8 cellular contexts compared by ENCODE assay signal in genomic region chr19:37172368-37173366, GRCh38. TPM values are rescaled to one million over a fixed set of nuclear protein-coding genes. Genes with fewer than 3 reads are reported as not detected.
DNase-seq lines count a peak whose midpoint lies in the region; ATAC-seq and TF ChIP-seq lines count a peak whose summit lies in the region.

ZNF585A (minus strand) TSS chr19:37172695; CDS start chr19:37169910, 2,785 bp downstream.

- in situ Hi-C loops in brain microvascular endothelial cell (cut with HindIII; ENCODE audit: low pct_ligation_motif_present, low sequenced_read_pairs), result no loop called here

- H3K36me3 ChIP-seq in brain microvascular endothelial cell (replicated peaks) (peaks cover 5% of the 10 kb centered on the region), iPS DF 6.9 (ENCODE audit: control insufficient read depth, insufficient read depth, low read length) (no peaks in the 10 kb centered on the region; the same call in 1 of the 2 replicates)

- peak; percentile 53 for TF ChIP-seq CTCF in brain microvascular endothelial cell (IDR thresholded peaks at IDR 0.05; ENCODE audit: low read depth, low read length, missing control alignments)

- no peaks in the 10 kb centered on the region for H3K4me1 ChIP-seq in iPS DF 6.9 (ENCODE audit: control insufficient read depth, insufficient read depth, low read length)

- H3K4me3 ChIP-seq in brain microvascular endothelial cell (ENCODE audit: low read depth, low read length), result peak within 1 kb of the TSS; percentile 92
- H3K4me3 ChIP-seq in iPS DF 6.9 (ENCODE audit: low read length), result peak within 1 kb of the TSS; percentile 77; the same call in 1 of the 2 replicates

- ATAC-seq in GM18519 (IDR thresholded peaks at IDR 0.05; ENCODE audit: low FRiP score, unreplicated experiment) (peak; percentile 95), HG03025 (IDR thresholded peaks at IDR 0.05; ENCODE audit: low FRiP score, unreplicated experiment) (peak; percentile 94), sciatic nerve (peak; percentile 100)

- H3K27me3 ChIP-seq in brain microvascular endothelial cell (replicated peaks) (no peaks in the 10 kb centered on the region), iPS DF 6.9 (ENCODE audit: control insufficient read depth, insufficient read depth, low read length) (no peaks in the 10 kb centered on the region)

- no peaks in the 10 kb centered on the region for H3K9me3 ChIP-seq in iPS DF 6.9 (ENCODE audit: control insufficient read depth, insufficient read depth, low read length)

- peak; percentile 87 to 93 for DNase-seq in NCI-H2081 (lab: John Stamatoyannopoulos, UW)
- DNase-seq in UCSD-AML1 (lab: John Stamatoyannopoulos, UW; ENCODE audit: unreplicated experiment), result peak; percentile 92
- peak; percentile 97 for DNase-seq in brain microvascular endothelial cell
- DNase-seq in iPS DF 6.9 (ENCODE audit: low read depth, low spot score), result peak; percentile 95
- peak; percentile 91 for DNase-seq in sciatic nerve (ENCODE audit: low spot score)
- DNase-seq in SHP77 treated with DMSO at 0.1 percent for 48 hours (lab: John Stamatoyannopoulos, UW), result no peak

- intact Hi-C loops in sciatic nerve (cut with DNase I), result no loop called here

- H3K27ac ChIP-seq in brain microvascular endothelial cell (peak within 1 kb of the TSS; percentile 32), iPS DF 6.9 (ENCODE audit: low read length) (no peak within 1 kb of the TSS)

- no CpG with 5 or more reads among the region's 30 CpGs for WGBS in iPS DF 6.9 (ENCODE audit: insufficient coverage, insufficient read length)

RNA-seq across cellular contexts. Expression of gene ZNF585A, which starts in this region (rescaled TPM):
- 16.2 TPM for total RNA-seq in sciatic nerve
